In the genomic region with DNA sequence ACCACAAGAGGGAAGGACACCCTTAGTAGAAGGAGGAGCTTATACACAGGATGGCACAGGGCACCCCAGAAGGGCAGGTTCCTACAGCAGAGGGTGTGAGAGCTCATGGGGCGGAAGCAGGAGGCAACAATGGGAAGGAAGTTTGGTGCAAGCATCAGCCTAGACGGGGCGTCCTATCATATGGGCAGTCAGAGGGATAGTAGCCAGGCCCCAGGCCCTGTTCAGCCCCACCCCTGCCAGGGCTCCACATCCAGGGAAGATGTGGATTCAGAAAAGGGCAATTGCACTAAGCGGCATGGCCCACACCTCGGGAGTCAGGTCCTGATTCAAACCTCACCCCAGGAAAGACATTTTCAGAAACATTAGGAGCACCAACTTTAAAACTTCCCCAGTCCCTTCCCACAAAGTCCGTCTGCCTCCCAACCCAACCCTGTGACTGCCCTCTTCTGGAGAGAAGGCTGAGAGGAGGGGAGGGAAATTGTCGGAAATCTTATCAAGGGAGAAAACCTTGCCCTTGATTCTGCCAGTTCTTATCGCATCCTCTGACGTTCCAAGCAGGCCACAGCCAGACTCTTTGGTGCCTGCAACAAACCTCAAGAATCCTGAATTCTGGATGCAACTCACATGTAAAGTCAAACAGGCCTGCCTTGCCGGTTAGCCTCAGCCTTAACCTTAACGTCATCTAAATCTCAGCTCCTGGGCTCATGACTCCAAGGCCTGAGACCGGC, we compare ENCODE assay signal across 16 cellular contexts.
DNase-seq lines count a peak whose midpoint lies in the region; ATAC-seq, FAIRE-seq and TF ChIP-seq lines count a peak whose summit lies in the region.
"Had no signal": no experiment of that assay in that cellular context is flagged by ENCODE, and none has a peak within 500 bp of the region (broad histone marks: within the 10 kb centered on the region; RNA-seq: fewer than 3 reads in every experiment).

No MANE protein-coding gene starts in this region.

- H3K9ac ChIP-seq in IMR-90 (ENCODE audit: low read depth, low read length), result no peak overlapping the region
- H3K9ac ChIP-seq in HepG2 (ENCODE audit: insufficient read depth, low read depth, low read length), result no peak overlapping the region

- H3K27me3 Mint-ChIP-seq in activated CD8-positive, alpha-beta T cell treated with anti-CD3 and anti-CD28 coated beads, Interleukin-2, amount 10 ng/mL, durations not matched to agents 7 days and 5 days (ENCODE audit: low read depth), result no peaks in the 10 kb centered on the region
- H3K27me3 Mint-ChIP-seq: activated CD8-positive, alpha-beta memory T cell treated with anti-CD3 and anti-CD28 coated beads, Interleukin-2, amount 10 ng/mL, durations not matched to agents 7 days and 5 days; dendritic cell treated with granulocyte-macrophage colony-stimulating factor and Interleukin-4, amounts not matched to agents 40 ng/mL and 50 ng/mL, for 4 days had no signal

- no peak overlapping the region for H3K4me3 Mint-ChIP-seq in activated CD8-positive, alpha-beta T cell treated with anti-CD3 and anti-CD28 coated beads, Interleukin-2, amount 10 ng/mL, durations not matched to agents 7 days and 5 days
- H3K4me3 Mint-ChIP-seq: activated CD8-positive, alpha-beta memory T cell treated with anti-CD3 and anti-CD28 coated beads, Interleukin-2, amount 10 ng/mL, durations not matched to agents 7 days and 5 days; dendritic cell treated with granulocyte-macrophage colony-stimulating factor and Interleukin-4, amounts not matched to agents 40 ng/mL and 50 ng/mL, for 4 days; stimulated activated effector memory CD8-positive, alpha-beta T cell treated with anti-CD3 and anti-CD28 coated beads, Interleukin-12 subunit alpha, Interleukin-12 subunit beta, amount 100 ng/mL, for 72 hours; T-helper 2 cell treated with Interferon-gamma antibody and Interleukin-4, amounts not matched to agents 5 μg/mL and 100 μg/mL, for 36 hours had no signal

- H3K9me3 Mint-ChIP-seq in activated CD8-positive, alpha-beta T cell treated with anti-CD3 and anti-CD28 coated beads, Interleukin-2, amount 10 ng/mL, durations not matched to agents 7 days and 5 days (ENCODE audit: insufficient read depth), result no peaks in the 10 kb centered on the region
- H3K9me3 Mint-ChIP-seq: dendritic cell treated with granulocyte-macrophage colony-stimulating factor and Interleukin-4, amounts not matched to agents 40 ng/mL and 50 ng/mL, for 4 days; stimulated activated effector memory CD8-positive, alpha-beta T cell treated with anti-CD3 and anti-CD28 coated beads, Interleukin-12 subunit alpha, Interleukin-12 subunit beta, amount 100 ng/mL, for 72 hours; T-helper 2 cell treated with Interferon-gamma antibody and Interleukin-4, amounts not matched to agents 5 μg/mL and 100 μg/mL, for 36 hours had no signal

- H3K79me2 ChIP-seq in HepG2 (ENCODE audit: insufficient read depth, low read length), result no peaks in the 10 kb centered on the region

- peak overlapping the region; percentile 55; the same call in 1 of the 2 replicates for H3K14ac ChIP-seq in IMR-90 (replicated peaks; ENCODE audit: low read depth, low read length)

- peak overlapping the region; percentile 35 for H3K18ac ChIP-seq in IMR-90 (ENCODE audit: low read depth, low read length)

- H3K4me1 ChIP-seq in IMR-90 (ENCODE audit: control insufficient read depth, insufficient read depth, low read length) (peaks cover 6% of the 10 kb centered on the region; the same call in 1 of the 2 replicates), HepG2 (ENCODE audit: insufficient read depth, low read length) (no peaks in the 10 kb centered on the region)

- no peak for TF ChIP-seq POLR2A in IMR-90 (IDR thresholded peaks at IDR 0.05; ENCODE audit: low read depth, low read length)
- TF ChIP-seq POLR2A in HepG2 (IDR thresholded peaks at IDR 0.05; ENCODE audit: insufficient read depth in 1 of 2, low read depth in 2 of 2, low read length in 2 of 2), result no peak

- H4K91ac ChIP-seq in IMR-90 (ENCODE audit: insufficient read depth, low read depth, low read length), result peak overlapping the region; percentile 83

- TF ChIP-seq CTCF in AG04449 (IDR thresholded peaks at IDR 0.05; ENCODE audit: insufficient read depth, low read length, missing control alignments), result peak; percentile 48
- TF ChIP-seq CTCF in IMR-90 (conservative IDR thresholded peaks at IDR 0.05; ENCODE audit: low read depth, low read length), result peak; percentile 53
- TF ChIP-seq CTCF in cardiac fibroblast (IDR thresholded peaks at IDR 0.05; ENCODE audit: low read depth, low read length), result peak; percentile 25
- TF ChIP-seq CTCF in HepG2 (CRISPR knock-in tag; IDR thresholded peaks at IDR 0.05), result peak; percentile 29

- H3K79me1 ChIP-seq in IMR-90 (ENCODE audit: low read depth in 1 of 2, low read length in 2 of 2), result no peaks in the 10 kb centered on the region

- no peak for FAIRE-seq in HepG2 (lab: Jason Lieb, UNC)

- H2AFZ ChIP-seq in IMR-90 (replicated peaks; ENCODE audit: low read length, poor library complexity) (peak overlapping the region; percentile 18), HepG2 (ENCODE audit: low read length) (no peak overlapping the region)

- no peak overlapping the region for H3K27ac Mint-ChIP-seq in activated CD8-positive, alpha-beta T cell treated with anti-CD3 and anti-CD28 coated beads, Interleukin-2, amount 10 ng/mL, durations not matched to agents 7 days and 5 days
- H3K27ac Mint-ChIP-seq: activated CD8-positive, alpha-beta memory T cell treated with anti-CD3 and anti-CD28 coated beads, Interleukin-2, amount 10 ng/mL, durations not matched to agents 7 days and 5 days; dendritic cell treated with granulocyte-macrophage colony-stimulating factor and Interleukin-4, amounts not matched to agents 40 ng/mL and 50 ng/mL, for 4 days; stimulated activated effector memory CD8-positive, alpha-beta T cell treated with anti-CD3 and anti-CD28 coated beads, Interleukin-12 subunit alpha, Interleukin-12 subunit beta, amount 100 ng/mL, for 72 hours; T-helper 2 cell treated with Interferon-gamma antibody and Interleukin-4, amounts not matched to agents 5 μg/mL and 100 μg/mL, for 36 hours had no signal

- H4K20me1 ChIP-seq in IMR-90 (ENCODE audit: insufficient read depth, low read length) (no peaks in the 10 kb centered on the region), HepG2 (ENCODE audit: insufficient read depth, low read length) (no peaks in the 10 kb centered on the region)

- H3K4me2 ChIP-seq in IMR-90 (ENCODE audit: low read depth, low read length), result no peak overlapping the region
- no peak overlapping the region for H3K4me2 ChIP-seq in HepG2 (ENCODE audit: low read depth, low read length)

- peaks cover 5% of the 10 kb centered on the region for H3K27me3 ChIP-seq in IMR-90 (ENCODE audit: control insufficient read depth, insufficient read depth, low read length)
- peaks cover 3 to 28% of the 10 kb centered on the region in 2 experiments; a peak in 4 of 5 replicates for H3K27me3 ChIP-seq in HepG2 (ENCODE audit: control insufficient read depth in 1 of 2, insufficient read depth in 2 of 2, low read length in 2 of 2)

- dilution Hi-C loops in IMR-90 (cut with HindIII; ENCODE audit: low sequenced_read_pairs, unreplicated experiment), result no loop called here

- no peak overlapping the region for H3K23ac ChIP-seq in IMR-90 (ENCODE audit: low read depth, low read length)

- no peak overlapping the region for H2BK5ac ChIP-seq in IMR-90 (ENCODE audit: low read depth, low read length, poor library complexity, severe bottlenecking)

- H3K9me1 ChIP-seq in IMR-90 (ENCODE audit: insufficient read depth, low read length), result peaks cover 10% of the 10 kb centered on the region; the same call in 1 of the 2 replicates

- ATAC-seq in IMR-90 (ENCODE audit: low read depth) (peak; percentile 55), HepG2 (no peak; the same call in 2 of the 3 replicates)
- ATAC-seq in activated CD8-positive, alpha-beta T cell treated with anti-CD3 and anti-CD28 coated beads, Interleukin-2, amount 10 ng/mL, durations not matched to agents 7 days and 5 days, result no peak
- ATAC-seq: activated CD8-positive, alpha-beta memory T cell treated with anti-CD3 and anti-CD28 coated beads, Interleukin-2, amount 10 ng/mL, durations not matched to agents 7 days and 5 days; stimulated activated effector memory CD8-positive, alpha-beta T cell treated with anti-CD3 and anti-CD28 coated beads, Interleukin-12 subunit alpha, Interleukin-12 subunit beta, amount 100 ng/mL, for 72 hours had no signal

- peak overlapping the region; percentile 34 for H2AK9ac ChIP-seq in IMR-90 (replicated peaks; ENCODE audit: low read depth, low read length, poor library complexity)

- CTCF ChIA-PET in AG04449 (lab: Yijun Ruan, JAX), result interaction anchor here (0.6 to 0.9 kb wide), 2 partner anchors 21 to 1636 kb away, joined by 3 read pairs; no protein-coding TSS in a partner anchor
- CTCF ChIA-PET in IMR-90 (lab: Yijun Ruan, JAX), result no interaction called here
- CTCF ChIA-PET in HepG2 (lab: Yijun Ruan, JAX; ENCODE audit: low intra/inter-chr PET ratio, low total read pairs), result no interaction called here
- CTCF ChIA-PET in activated CD8-positive, alpha-beta T cell treated with anti-CD3 and anti-CD28 coated beads, Interleukin-2, amount 10 ng/mL, durations not matched to agents 7 days and 5 days (lab: Charles Lee), result no interaction called here

- peak overlapping the region in 1 of 2 experiments; percentile 13; a peak in 2 of 4 replicates for H4K8ac ChIP-seq in IMR-90 (ENCODE audit: low read depth in 2 of 2, low read length in 2 of 2)

- no peak overlapping the region for H3K4me3 ChIP-seq in AG04449 (ENCODE audit: low read depth, low read length)
- no peak overlapping the region for H3K4me3 ChIP-seq in IMR-90 (ENCODE audit: insufficient read depth, low read depth, low read length)
- H3K4me3 ChIP-seq in cardiac fibroblast (replicated peaks in 1 of 2; ENCODE audit: low read depth in 2 of 2, low read length in 2 of 2), result no peak overlapping the region
- no peak overlapping the region for H3K4me3 ChIP-seq in HepG2 (replicated peaks in 1 of 3; ENCODE audit: insufficient read depth in 1 of 3, low read depth in 2 of 3, low read length in 3 of 3)

- H3K36me3 ChIP-seq in IMR-90 (ENCODE audit: control insufficient read depth, insufficient read depth, low read length) (no peaks in the 10 kb centered on the region), HepG2 (replicated peaks in 1 of 2; ENCODE audit: control insufficient read depth in 1 of 2, insufficient read depth in 2 of 2, low read length in 2 of 2) (no peaks in the 10 kb centered on the region)

- H2BK20ac ChIP-seq in IMR-90 (ENCODE audit: low read depth, low read length), result peak overlapping the region; percentile 84

- no peak overlapping the region for H3K56ac ChIP-seq in IMR-90 (ENCODE audit: extremely low read depth, insufficient read depth, low read length)

- 63% methylated on average over 5 of the region's 12 CpGs; no CpG with 5 or more reads in 1 of the 2 experiments for WGBS in IMR-90 (ENCODE audit: extremely low coverage in 2 of 2, insufficient read length in 1 of 2), 2 experiments
- WGBS in HepG2 (ENCODE audit: low lambda C conversion rate), result 39% methylated on average over 10 of the region's 12 CpGs

- no peak overlapping the region for H3K27ac ChIP-seq in IMR-90 (ENCODE audit: insufficient read depth, low read length)
- H3K27ac ChIP-seq in HepG2 (ENCODE audit: extremely low read length, insufficient read depth, low read length), result no peak overlapping the region

- H2BK120ac ChIP-seq in IMR-90 (ENCODE audit: low read depth, low read length), result peak overlapping the region; percentile 75

- intact Hi-C loops in IMR-90 (cut with micrococcal nuclease) (loop anchor here (5.0 to 10.0 kb wide), 2 partner anchors 853 to 1045 kb away; a partner anchor contains a TSS), HepG2 (cut with micrococcal nuclease; ENCODE audit: unreplicated experiment) (no loop called here)

- BruUV-seq in IMR-90 (replicated peaks; lab: Mats Ljungman, UMichigan) (no TSS peak), HepG2 (replicated peaks; lab: Mats Ljungman, UMichigan) (no TSS peak)

- peak overlapping the region; percentile 87 for H3K4ac ChIP-seq in IMR-90 (ENCODE audit: low read depth, low read length)

- 0 out of 2 replicates have a peak, but pooled peaks cover 2% of the 10 kb centered on the region for H3K9me3 ChIP-seq in IMR-90 (ENCODE audit: control insufficient read depth, insufficient read depth, low read length)
- no peaks in the 10 kb centered on the region for H3K9me3 ChIP-seq in HepG2 (ENCODE audit: low read length)

- H3K4me1 Mint-ChIP-seq in activated CD8-positive, alpha-beta T cell treated with anti-CD3 and anti-CD28 coated beads, Interleukin-2, amount 10 ng/mL, durations not matched to agents 7 days and 5 days (ENCODE audit: low read depth), result no peaks in the 10 kb centered on the region
- H3K4me1 Mint-ChIP-seq: activated CD8-positive, alpha-beta memory T cell treated with anti-CD3 and anti-CD28 coated beads, Interleukin-2, amount 10 ng/mL, durations not matched to agents 7 days and 5 days; stimulated activated effector memory CD8-positive, alpha-beta T cell treated with anti-CD3 and anti-CD28 coated beads, Interleukin-12 subunit alpha, Interleukin-12 subunit beta, amount 100 ng/mL, for 72 hours had no signal

- TF ChIP-seq RAD21 in IMR-90 (IDR thresholded peaks at IDR 0.05; ENCODE audit: low read length) (peak; percentile 66), HepG2 (CRISPR knock-in tag; IDR thresholded peaks at IDR 0.05) (no peak)

- POLR2A ChIA-PET in AG04449 (lab: Yijun Ruan, JAX) (no interaction called here), IMR-90 (lab: Charles Lee; ENCODE audit: unreplicated experiment) (no interaction called here), HepG2 (lab: Yijun Ruan, JAX) (no interaction called here)
- POLR2A ChIA-PET in activated CD8-positive, alpha-beta T cell treated with anti-CD3 and anti-CD28 coated beads, Interleukin-2, amount 10 ng/mL, durations not matched to agents 7 days and 5 days (lab: Charles Lee), result no interaction called here

- no peaks in the 10 kb centered on the region for H3K36me3 Mint-ChIP-seq in activated CD8-positive, alpha-beta T cell treated with anti-CD3 and anti-CD28 coated beads, Interleukin-2, amount 10 ng/mL, durations not matched to agents 7 days and 5 days (ENCODE audit: low read depth)
- H3K36me3 Mint-ChIP-seq: activated CD8-positive, alpha-beta memory T cell treated with anti-CD3 and anti-CD28 coated beads, Interleukin-2, amount 10 ng/mL, durations not matched to agents 7 days and 5 days; stimulated activated effector memory CD8-positive, alpha-beta T cell treated with anti-CD3 and anti-CD28 coated beads, Interleukin-12 subunit alpha, Interleukin-12 subunit beta, amount 100 ng/mL, for 72 hours had no signal

- peak overlapping the region; percentile 5; the same call in 1 of the 2 replicates for H4K5ac ChIP-seq in IMR-90 (ENCODE audit: low read depth, low read length)

- TF ChIP-seq EP300 in HepG2 (IDR thresholded peaks at IDR 0.05; ENCODE audit: low read depth in 2 of 2, low read length in 2 of 2), result no peak
- no peak for TF ChIP-seq EP300 in HepG2 (CRISPR knock-in tag; IDR thresholded peaks at IDR 0.05; ENCODE audit: borderline replicate concordance)

- in situ Hi-C loops in IMR-90 (cut with MboI; ENCODE audit: low sequenced_read_pairs), result no loop called here
- in situ Hi-C loops in HepG2 (cut with HindIII; ENCODE audit: extremely low pct_ligation_motif_present, low pct_unique_long_range_greater_than_20kb), result no loop called here

- DNase-seq in AG04449 (ENCODE audit: low read depth, low spot score), result no peak
- DNase-seq in IMR-90, result peak; percentile 46
- DNase-seq in cardiac fibroblast (ENCODE audit: low read depth in 2 of 2), result peak in 1 of 2 donors; percentile 98
- DNase-seq in HepG2 (ENCODE audit: low spot score), result no peak
- DNase-seq in activated CD8-positive, alpha-beta T cell treated with anti-CD3 and anti-CD28 coated beads, Interleukin-2, amount 10 ng/mL, durations not matched to agents 7 days and 5 days, result no peak
- DNase-seq in NCI-H69 (lab: John Stamatoyannopoulos, UW), result no peak
- no peak for DNase-seq in SHP77 (lab: John Stamatoyannopoulos, UW)
- DNase-seq in stimulated activated naive CD4-positive, alpha-beta T cell (lab: John Stamatoyannopoulos, UW), result no peak
- DNase-seq: activated CD8-positive, alpha-beta memory T cell treated with anti-CD3 and anti-CD28 coated beads, Interleukin-2, amount 10 ng/mL, durations not matched to agents 7 days and 5 days; activated naive CD4-positive, alpha-beta T cell treated with anti-CD3 and anti-CD28 coated beads, Interleukin-2, amount 50 U/mL, for 16 hours; glutamatergic neuron; NCI-H2029 treated with DMSO at 0.1 percent for 48 hours; stimulated activated CD4-positive, alpha-beta T cell treated with anti-CD3 and anti-CD28 coated beads, Interleukin-2, amount 100 ng/mL, for 24 hours had no signal

- peak overlapping the region; percentile 63; the same call in 1 of the 2 replicates for H2AK5ac ChIP-seq in IMR-90 (ENCODE audit: low read depth, low read length)

- peak overlapping the region; percentile 16; the same call in 1 of the 3 replicates for H2BK15ac ChIP-seq in IMR-90 (ENCODE audit: low read depth, low read length)
